In the genomic region with DNA sequence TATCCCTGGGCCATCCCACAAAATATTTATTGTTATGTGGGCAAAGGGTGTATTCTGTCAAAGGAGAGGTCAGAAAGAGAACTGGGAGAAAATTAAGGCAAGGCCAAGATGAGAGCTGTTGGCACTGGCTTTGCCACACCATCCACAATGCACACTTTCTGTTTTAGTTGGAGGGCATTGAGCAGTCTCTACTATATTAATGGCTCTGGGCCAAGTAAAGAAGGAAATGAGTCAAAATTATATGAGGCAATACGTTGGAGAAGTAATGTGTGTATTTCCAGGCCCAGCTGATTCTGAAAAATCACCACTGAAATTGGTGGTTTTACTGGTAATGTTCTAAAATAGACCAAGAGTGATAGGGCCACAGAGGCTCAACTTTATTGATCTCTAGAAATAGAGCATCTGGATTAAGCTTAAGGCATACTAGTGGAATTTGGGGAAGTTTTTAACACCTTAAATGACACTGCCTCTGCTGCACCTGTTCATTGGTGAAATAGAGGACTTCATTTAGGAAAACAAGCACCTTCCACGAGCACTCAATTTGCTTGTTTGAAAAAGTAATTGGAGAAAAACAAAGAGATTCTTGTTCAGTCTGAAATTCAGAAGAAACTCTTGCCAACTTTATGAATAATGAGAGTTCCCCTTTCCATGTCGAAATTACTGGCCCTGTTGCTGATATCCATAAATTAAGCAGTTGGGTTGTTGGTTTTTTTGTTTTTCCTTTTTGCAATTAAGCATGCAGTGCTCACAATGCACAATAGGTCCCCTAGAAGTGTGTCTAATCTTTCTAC, we compare ENCODE assay signal across 9 cellular contexts.
DNase-seq lines count a peak whose midpoint lies in the region; ATAC-seq, FAIRE-seq and TF ChIP-seq lines count a peak whose summit lies in the region.
"Had no signal": no experiment of that assay in that cellular context is flagged by ENCODE, and none has a peak within 500 bp of the region (broad histone marks: within the 10 kb centered on the region; RNA-seq: fewer than 3 reads in every experiment).

No MANE protein-coding gene starts in this region.

- no peaks in the 10 kb centered on the region for H3K27me3 ChIP-seq in left ventricle myocardium inferior (ENCODE audit: low read depth)

- FAIRE-seq in kidney (lab: Jason Lieb, UNC) = no peak

- H3K4me1 ChIP-seq in left ventricle myocardium inferior (peaks cover 29% of the 10 kb centered on the region), kidney (ENCODE audit: control insufficient read depth in 1 of 2, insufficient read depth in 1 of 2, low read depth in 1 of 2, low read length in 2 of 2) (peaks cover 0 to 2% of the 10 kb centered on the region in 2 donors)
- H3K4me1 ChIP-seq: parathyroid adenoma had no signal

- CTCF ChIA-PET in HEK293T (lab: Yijun Ruan, JAX) = no interaction called here

- no peak overlapping the region for H3K9ac ChIP-seq in kidney (ENCODE audit: low read length in 2 of 2)
- H3K9ac ChIP-seq: parathyroid adenoma had no signal

- DNase-seq in DMS79 treated with DMSO at 0.1 percent for 48 hours (lab: John Stamatoyannopoulos, UW) = peak; percentile 91
- DNase-seq in NOMO-1 treated with dmso at 0.1 percent for 144 hours (lab: John Stamatoyannopoulos, UW; ENCODE audit: unreplicated experiment) = peak; percentile 70
- no peak for DNase-seq in left ventricle myocardium inferior
- DNase-seq in effector CD8-positive, alpha-beta T cell (lab: John Stamatoyannopoulos, UW) = no peak
- no peak for DNase-seq in kidney
- no peak for DNase-seq in HEK293T (ENCODE audit: extremely low spot score)
- DNase-seq in GM19238 (ENCODE audit: insufficient read length, low spot score) = no peak

- no peak for TF ChIP-seq CTCF in left ventricle myocardium inferior (IDR thresholded peaks at IDR 0.05; ENCODE audit: borderline replicate concordance)
- no peak for TF ChIP-seq CTCF in kidney (IDR thresholded peaks at IDR 0.05; ENCODE audit: borderline replicate concordance, extremely low read depth, insufficient read depth)

- H3K4me3 ChIP-seq in left ventricle myocardium inferior (no peak overlapping the region), kidney (ENCODE audit: low read length in 2 of 2) (no peak overlapping the region)

- intact Hi-C loops in left ventricle myocardium inferior (cut with micrococcal nuclease) = no loop called here
- intact Hi-C loops in kidney (cut with DNase I) = no loop called here

- POLR2A ChIA-PET in HEK293T (lab: Yijun Ruan, JAX) = no interaction called here

- ATAC-seq in HG02981 (IDR thresholded peaks at IDR 0.05; ENCODE audit: unreplicated experiment) = peak; percentile 63

- H3K9me3 ChIP-seq in left ventricle myocardium inferior (replicated peaks) = no peaks in the 10 kb centered on the region
- H3K9me3 ChIP-seq in kidney (ENCODE audit: control insufficient read depth in 1 of 2, low read length in 2 of 2) = no peaks in the 10 kb centered on the region

- no peaks in the 10 kb centered on the region for H3K36me3 ChIP-seq in left ventricle myocardium inferior
- no peaks in the 10 kb centered on the region for H3K36me3 ChIP-seq in kidney (ENCODE audit: control insufficient read depth in 1 of 2, insufficient read depth in 2 of 2, low read length in 2 of 2)

- peak overlapping the region; percentile 22 for H3K27ac ChIP-seq in left ventricle myocardium inferior (replicated peaks)
- no peak overlapping the region for H3K27ac ChIP-seq in kidney (ENCODE audit: low read depth in 2 of 2, low read length in 2 of 2)
- H3K27ac ChIP-seq: parathyroid adenoma had no signal

TF ChIP-seq in HEK293T, 16 proteins besides CTCF, POLR2A, EP300 and RAD21:
- no peak for TF ChIP-seq FOXK2 (IDR thresholded peaks at IDR 0.05)
- no peak for TF ChIP-seq SP1 (IDR thresholded peaks at IDR 0.05)
- TF ChIP-seq ZNF384 (IDR thresholded peaks at IDR 0.05) = no peak
- TF ChIP-seq FOXM1 (IDR thresholded peaks at IDR 0.05; ENCODE audit: borderline replicate concordance) = no peak
- TF ChIP-seq BHLHE40 (IDR thresholded peaks at IDR 0.05; ENCODE audit: borderline replicate concordance) = no peak
- no peak for TF ChIP-seq FOXA1 (IDR thresholded peaks at IDR 0.05)
- no peak for TF ChIP-seq NFRKB (IDR thresholded peaks at IDR 0.05)
- TF ChIP-seq ARNT (IDR thresholded peaks at IDR 0.05) = no peak
- no peak for TF ChIP-seq TARDBP (IDR thresholded peaks at IDR 0.05)
- no peak for TF ChIP-seq SUZ12 (IDR thresholded peaks at IDR 0.05)
- no peak for TF ChIP-seq CTBP1 (IDR thresholded peaks at IDR 0.05; ENCODE audit: borderline replicate concordance)
- TF ChIP-seq L3MBTL2 (conservative IDR thresholded peaks at IDR 0.05) = no peak
- no peak for TF ChIP-seq LEF1 (IDR thresholded peaks at IDR 0.05; ENCODE audit: borderline replicate concordance)
- TF ChIP-seq, protein P1, sequence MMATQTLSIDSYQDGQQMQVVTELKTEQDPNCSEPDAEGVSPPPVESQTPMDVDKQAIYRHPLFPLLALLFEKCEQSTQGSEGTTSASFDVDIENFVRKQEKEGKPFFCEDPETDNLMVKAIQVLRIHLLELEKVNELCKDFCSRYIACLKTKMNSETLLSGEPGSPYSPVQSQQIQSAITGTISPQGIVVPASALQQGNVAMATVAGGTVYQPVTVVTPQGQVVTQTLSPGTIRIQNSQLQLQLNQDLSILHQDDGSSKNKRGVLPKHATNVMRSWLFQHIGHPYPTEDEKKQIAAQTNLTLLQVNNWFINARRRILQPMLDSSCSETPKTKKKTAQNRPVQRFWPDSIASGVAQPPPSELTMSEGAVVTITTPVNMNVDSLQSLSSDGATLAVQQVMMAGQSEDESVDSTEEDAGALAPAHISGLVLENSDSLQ (IDR thresholded peaks at IDR 0.05) = no peak

Comparison
In these comparisons a context has a peak if more than half of its experiments do, and no peak if none do; other contexts are left out.
1. DNase-seq: peak in DMS79 treated with DMSO at 0.1 percent for 48 hours (single experiment) and NOMO-1 treated with dmso at 0.1 percent for 144 hours (single experiment); none in left ventricle myocardium inferior (single experiment), effector CD8-positive, alpha-beta T cell (single experiment), kidney (single experiment), HEK293T (single experiment) and GM19238 (single experiment).